8 cellular contexts compared by ENCODE assay signal in the genomic region with DNA sequence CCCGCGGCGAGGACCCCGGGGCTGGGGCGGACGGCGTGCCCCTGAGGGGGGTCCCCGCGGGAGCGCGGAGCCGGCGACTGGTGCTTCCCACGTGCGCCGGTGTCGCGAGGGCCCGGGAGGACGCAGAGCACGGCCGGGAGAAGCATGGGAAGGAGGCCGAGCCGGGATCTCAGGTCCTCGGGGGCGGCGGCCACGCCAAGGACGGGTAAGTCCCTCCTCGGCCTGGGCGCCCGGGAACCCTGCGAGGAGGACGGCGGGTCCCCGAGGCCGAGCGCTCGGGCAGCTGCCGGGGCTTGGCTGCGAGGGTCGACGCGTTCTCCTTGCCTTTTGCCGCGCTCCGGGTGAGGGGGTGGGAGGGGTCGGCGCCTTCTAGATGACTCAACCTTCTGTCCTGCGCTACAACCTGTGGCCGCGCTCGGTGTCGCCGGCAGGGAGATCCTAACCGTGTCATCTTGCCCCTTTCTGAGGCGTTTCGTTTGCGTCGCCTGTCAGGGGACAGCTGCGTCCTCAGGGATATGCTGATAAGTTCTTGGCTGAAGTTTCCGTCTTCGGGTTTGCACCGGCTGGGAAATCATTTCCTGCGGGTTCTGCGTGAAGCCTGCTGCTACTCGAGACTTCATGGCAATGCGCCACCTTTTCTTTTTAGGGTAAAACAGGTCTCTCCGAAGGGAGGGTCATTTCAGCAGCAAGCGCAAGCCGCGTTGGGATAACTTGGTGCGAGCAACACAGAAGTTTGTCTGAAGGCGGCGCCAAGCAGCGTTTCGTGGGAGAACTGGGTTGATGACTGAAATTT. TPM values are rescaled to one million over a fixed set of nuclear protein-coding genes. Genes with fewer than 3 reads are reported as not detected.
A peak's percentile ranks its signal among the peaks of the same experiment; 100 is the strongest.
DNase-seq lines count a peak whose midpoint lies in the region; ATAC-seq and TF ChIP-seq lines count a peak whose summit lies in the region.

No MANE protein-coding gene starts in this region.

- peak overlapping the region; percentile 95 to 99 (median 98) for H3K4me3 Mint-ChIP-seq in CD4-positive, alpha-beta memory T cell

- DNase-seq in CD4-positive, alpha-beta memory T cell, result peak; percentile 68 to 90 (median 73)
- DNase-seq in SK-N-DZ (ENCODE audit: low spot score) (peak; percentile 63), cardiac septum (ENCODE audit: low spot score) (peak; percentile 79), posterior cingulate gyrus (peak; percentile 49 to 94 (median 72)), upper lobe of left lung (peak; percentile 78 to 93)
- DNase-seq in activated naive CD4-positive, alpha-beta T cell treated with anti-CD3 and anti-CD28 coated beads, Interleukin-2, amount 50 U/mL, for 72 hours (ENCODE audit: low spot score in 2 of 2), result peak; percentile 65 to 86

- no peaks in the 10 kb centered on the region for H3K36me3 ChIP-seq in CD4-positive, alpha-beta memory T cell (ENCODE audit: insufficient read depth, low read length)
- H3K36me3 ChIP-seq in upper lobe of left lung, result no peaks in the 10 kb centered on the region

- peaks cover 4 to 14% of the 10 kb centered on the region in 2 donors for H3K36me3 Mint-ChIP-seq in CD4-positive, alpha-beta memory T cell
- H3K36me3 Mint-ChIP-seq in activated naive CD4-positive, alpha-beta T cell treated with anti-CD3 and anti-CD28 coated beads, Interleukin-2, amount 50 U/mL, for 72 hours, result peaks cover 15 to 19% of the 10 kb centered on the region in 2 donors

- POLR2A ChIA-PET in CD4-positive, alpha-beta memory T cell (lab: Charles Lee; ENCODE audit: partially characterized antibody), result interaction anchor here (1.3 to 2.6 kb wide), 7 partner anchors 16 to 205 kb away, joined by 3 to 16 read pairs (median 6); partner anchors contain the start of genes ANKRD16, FBH1 and GDI2

- peaks cover 25 to 61% (median 40%) of the 10 kb centered on the region in 4 donors for H3K4me1 Mint-ChIP-seq in CD4-positive, alpha-beta memory T cell

- H3K4me3 ChIP-seq in CD4-positive, alpha-beta memory T cell (ENCODE audit: low read length in 2 of 2), result peak overlapping the region; percentile 76 to 83
- peak overlapping the region; percentile 66 to 100 (median 88) for H3K4me3 ChIP-seq in upper lobe of left lung

- intact Hi-C loops in CD4-positive, alpha-beta memory T cell (cut with micrococcal nuclease), result loop anchor here (1.0 to 10.0 kb wide), 6 partner anchors 18 to 290 kb away; partner anchors contain the start of genes ASB13, GDI2 and IL15RA
- intact Hi-C loops in cardiac septum (cut with DNase I) (loop anchor here (2.0 to 10.0 kb wide), 3 partner anchors 70 to 187 kb away; partner anchors contain the start of gene GDI2), posterior cingulate gyrus (cut with DNase I) (loop anchor here (2.0 to 5.0 kb wide), 3 partner anchors 128 to 207 kb away; partner anchors contain the start of genes FBH1 and GDI2)

- TF ChIP-seq CTCF in upper lobe of left lung (IDR thresholded peaks at IDR 0.05), result peak in 4 of 6 experiments; percentile 7 to 31 (median 24)

- no peaks in the 10 kb centered on the region for H3K9me3 ChIP-seq in CD4-positive, alpha-beta memory T cell (ENCODE audit: control insufficient read depth in 1 of 2, low read length in 2 of 2)
- H3K9me3 ChIP-seq in upper lobe of left lung, result no peaks in the 10 kb centered on the region

- peak overlapping the region; percentile 94 to 99 (median 97) for H3K27ac Mint-ChIP-seq in CD4-positive, alpha-beta memory T cell
- peak overlapping the region; percentile 96 to 99 for H3K27ac Mint-ChIP-seq in activated naive CD4-positive, alpha-beta T cell treated with anti-CD3 and anti-CD28 coated beads, Interleukin-2, amount 50 U/mL, for 72 hours

- ATAC-seq in GM19324 (IDR thresholded peaks at IDR 0.05; ENCODE audit: low FRiP score, unreplicated experiment) (peak; percentile 46), HG03460 (IDR thresholded peaks at IDR 0.05; ENCODE audit: unreplicated experiment) (peak; percentile 44), upper lobe of left lung (ENCODE audit: low FRiP score in 2 of 2) (peak; percentile 46 to 73)
- peak; percentile 69 to 81 for ATAC-seq in activated naive CD4-positive, alpha-beta T cell treated with anti-CD3 and anti-CD28 coated beads, Interleukin-2, amount 50 U/mL, for 72 hours

- H3K27ac ChIP-seq in CD4-positive, alpha-beta memory T cell (ENCODE audit: low read depth, low read length), result peak overlapping the region; percentile 97
- peak overlapping the region; percentile 90 to 93 (median 91) for H3K27ac ChIP-seq in upper lobe of left lung

- no peak for TF ChIP-seq POLR2A in upper lobe of left lung (IDR thresholded peaks at IDR 0.05)

- no peaks in the 10 kb centered on the region for H3K9me3 Mint-ChIP-seq in CD4-positive, alpha-beta memory T cell
- no peaks in the 10 kb centered on the region for H3K9me3 Mint-ChIP-seq in activated naive CD4-positive, alpha-beta T cell treated with anti-CD3 and anti-CD28 coated beads, Interleukin-2, amount 50 U/mL, for 72 hours

- no peaks in the 10 kb centered on the region for H3K27me3 Mint-ChIP-seq in CD4-positive, alpha-beta memory T cell

- CTCF ChIA-PET in CD4-positive, alpha-beta memory T cell (lab: Charles Lee; ENCODE audit: partially characterized antibody), result interaction anchor here (1.0 to 1.8 kb wide), 5 partner anchors 21 to 188 kb away, joined by 3 to 4 read pairs (median 3); no protein-coding TSS in a partner anchor

- H3K27me3 ChIP-seq in CD4-positive, alpha-beta memory T cell (ENCODE audit: insufficient read depth, low read length), result no peaks in the 10 kb centered on the region
- no peaks in the 10 kb centered on the region for H3K27me3 ChIP-seq in upper lobe of left lung

- peaks cover 49% of the 10 kb centered on the region for H3K4me1 ChIP-seq in CD4-positive, alpha-beta memory T cell (ENCODE audit: insufficient read depth, low read length)
- peaks cover 14 to 32% (median 20%) of the 10 kb centered on the region in 4 donors for H3K4me1 ChIP-seq in upper lobe of left lung

- TF ChIP-seq EP300 in upper lobe of left lung (IDR thresholded peaks at IDR 0.05), result no peak

- WGBS in upper lobe of left lung, 2 donors, result 0 to 1% methylated on average over 34 to 41 of the region's 77 CpGs

RNA-seq across cellular contexts. Expression of gene TASOR2, which starts 0.5 kb away (rescaled TPM):
- 10 to 100 TPM; 69.1 to 85.7 TPM for total RNA-seq in CD4-positive, alpha-beta memory T cell
- 10 to 100 TPM in 1 of 2 donors, 1 to 10 TPM in 1; 4.8 to 15.9 TPM for polyA plus RNA-seq in CD4-positive, alpha-beta memory T cell
- polyA plus RNA-seq in SK-N-DZ (2014; cell fraction: cytosol; rRNA removed), result 36.2 and 60.1 TPM in 2 replicates
- polyA plus RNA-seq in SK-N-DZ (2014; cell fraction: nucleus; rRNA removed), result 162 and 204 TPM in 2 replicates
- 10 to 100 TPM; 44.9 to 54.9 TPM for total RNA-seq in activated naive CD4-positive, alpha-beta T cell treated with anti-CD3 and anti-CD28 coated beads, Interleukin-2, amount 50 U/mL, for 72 hours
- total RNA-seq in cardiac septum, result 38.8 TPM
- 100 to 1,000 TPM in 2 of 6 donors, 10 to 100 TPM in 4; 26.2 to 124 (median 65.3) TPM for total RNA-seq in upper lobe of left lung

RNA-seq across cellular contexts. Expression of gene ASB13, which starts 18.8 kb away (rescaled TPM):
- total RNA-seq in CD4-positive, alpha-beta memory T cell, result 10 to 100 TPM; 15.4 to 18.5 TPM
- polyA plus RNA-seq in CD4-positive, alpha-beta memory T cell, result 10 to 100 TPM; 15.9 to 16.9 TPM
- 48.1 and 53.9 TPM in 2 replicates for polyA plus RNA-seq in SK-N-DZ (2014; cell fraction: cytosol; rRNA removed)
- polyA plus RNA-seq in SK-N-DZ (2014; cell fraction: nucleus; rRNA removed), result 26.5 and 30.3 TPM in 2 replicates
- total RNA-seq in activated naive CD4-positive, alpha-beta T cell treated with anti-CD3 and anti-CD28 coated beads, Interleukin-2, amount 50 U/mL, for 72 hours, result 10 to 100 TPM in 1 of 2 donors, under 1 TPM in 1; 0.41 to 14.3 TPM
- total RNA-seq in cardiac septum (10.2 TPM), upper lobe of left lung (10 to 100 TPM in 5 of 6 donors, 1 to 10 TPM in 1; 6.3 to 32.5 (median 18.2) TPM)

Comparison
In these comparisons a context has a peak if more than half of its experiments do, and no peak if none do; other contexts are left out.
1. Peak in every context shown above with its lines: DNase-seq, ATAC-seq, H3K4me3 ChIP-seq and H3K27ac ChIP-seq.